Comparison of ENCODE assay signal across 12 cellular contexts in the genomic region with DNA sequence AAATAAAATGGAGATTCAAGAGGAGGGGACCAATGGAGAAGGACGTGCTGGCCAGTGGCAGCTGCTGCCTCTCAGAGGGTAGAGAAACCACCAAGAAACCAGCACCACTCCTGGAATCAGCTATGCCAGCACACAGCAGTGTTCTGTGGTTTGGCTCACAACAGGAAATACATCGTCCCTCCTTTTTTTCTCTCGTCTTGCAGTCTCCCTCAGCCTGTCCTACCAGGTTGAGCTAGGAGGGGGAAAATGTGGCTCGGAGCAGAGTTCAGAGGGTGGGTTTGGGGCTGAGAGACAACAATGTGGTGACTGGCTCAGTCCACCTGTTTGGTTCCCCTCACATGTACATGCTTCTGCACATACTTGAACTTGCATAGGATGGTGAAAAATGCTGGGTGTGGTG. TPM values are rescaled to one million over a fixed set of nuclear protein-coding genes. Genes with fewer than 3 reads are reported as not detected.
DNase-seq lines count a peak whose midpoint lies in the region; ATAC-seq and TF ChIP-seq lines count a peak whose summit lies in the region.
"Had no signal": no experiment of that assay in that cellular context is flagged by ENCODE, and none has a peak within 500 bp of the region (broad histone marks: within the 10 kb centered on the region; RNA-seq: fewer than 3 reads in every experiment).

No MANE protein-coding gene starts in this region.

- no peak overlapping the region for H3K27ac ChIP-seq in mammary epithelial cell (ENCODE audit: insufficient read depth, low read depth, low read length)
- H3K27ac ChIP-seq in breast epithelium = no peak overlapping the region
- H3K27ac ChIP-seq in thymus (ENCODE audit: low read depth) = peak overlapping the region; percentile 64
- H3K27ac ChIP-seq in brain microvascular endothelial cell = no peak overlapping the region
- H3K27ac ChIP-seq: cardiac muscle cell had no signal

- H3K4me2 ChIP-seq in mammary epithelial cell (ENCODE audit: insufficient read depth, low read depth, low read length) = no peak overlapping the region

- no peaks in the 10 kb centered on the region for H3K9me3 ChIP-seq in mammary epithelial cell (replicated peaks; ENCODE audit: insufficient read depth, low read length)
- H3K9me3 ChIP-seq in breast epithelium = no peaks in the 10 kb centered on the region
- no peaks in the 10 kb centered on the region for H3K9me3 ChIP-seq in thymus (ENCODE audit: control insufficient read depth)

- no peaks in the 10 kb centered on the region for H4K20me1 ChIP-seq in mammary epithelial cell (ENCODE audit: insufficient read depth, low read length)

- H2AFZ ChIP-seq in mammary epithelial cell (ENCODE audit: low read depth, low read length) = peak overlapping the region; percentile 44

- TF ChIP-seq CTCF in mammary epithelial cell (conservative IDR thresholded peaks at IDR 0.05 in 1 of 2, IDR thresholded peaks at IDR 0.05 in 1 of 2; ENCODE audit: extremely low read depth in 1 of 2, insufficient read depth in 1 of 2, low read depth in 1 of 2, low read length in 2 of 2) (no peak), breast epithelium (IDR thresholded peaks at IDR 0.05) (no peak), brain microvascular endothelial cell (IDR thresholded peaks at IDR 0.05; ENCODE audit: low read depth, low read length, missing control alignments) (no peak)

- in situ Hi-C loops in mammary epithelial cell (cut with MboI; ENCODE audit: low sequenced_read_pairs in 2 of 2) = no loop called here
- in situ Hi-C loops in brain microvascular endothelial cell (cut with HindIII; ENCODE audit: low pct_ligation_motif_present, low sequenced_read_pairs) = no loop called here

- no peaks in the 10 kb centered on the region for H3K79me2 ChIP-seq in mammary epithelial cell (ENCODE audit: insufficient read depth, low read length)

- no peak overlapping the region for H3K4me3 ChIP-seq in mammary epithelial cell (replicated peaks in 1 of 3; ENCODE audit: insufficient read depth in 1 of 3, low read depth in 2 of 3, low read length in 3 of 3)
- no peak overlapping the region for H3K4me3 ChIP-seq in breast epithelium
- no peak overlapping the region for H3K4me3 ChIP-seq in thymus (ENCODE audit: low read length)
- H3K4me3 ChIP-seq in brain microvascular endothelial cell (ENCODE audit: low read depth, low read length) = no peak overlapping the region
- H3K4me3 ChIP-seq: cardiac muscle cell had no signal

- 41% methylated on average over 4 of the region's 4 CpGs for WGBS in mammary epithelial cell (ENCODE audit: low coverage, missing lambda C conversion rate)
- 3% methylated on average over 4 of the region's 4 CpGs for WGBS in thymus

- CTCF ChIA-PET in mammary epithelial cell (lab: Charles Lee; ENCODE audit: low non-redundant PET) = interaction anchor here (0.6 kb wide), 1 partner anchor 134 kb away, joined by 5 read pairs; no protein-coding TSS in a partner anchor

- H3K27ac Mint-ChIP-seq in activated naive CD8-positive, alpha-beta T cell treated with anti-CD3 and anti-CD28 coated beads, Interleukin-2, amount 50 U/mL, for 24 hours = peak overlapping the region; percentile 74

- peaks cover 34% of the 10 kb centered on the region for H3K4me1 Mint-ChIP-seq in activated naive CD8-positive, alpha-beta T cell treated with anti-CD3 and anti-CD28 coated beads, Interleukin-2, amount 50 U/mL, for 24 hours

- H3K4me1 ChIP-seq in mammary epithelial cell (ENCODE audit: insufficient read depth, low read length) (peaks cover 3% of the 10 kb centered on the region), breast epithelium (no peaks in the 10 kb centered on the region), thymus (ENCODE audit: control insufficient read depth, insufficient read depth, low read length) (peaks cover 2% of the 10 kb centered on the region)

- peaks cover 9% of the 10 kb centered on the region for H3K36me3 ChIP-seq in mammary epithelial cell (ENCODE audit: insufficient read depth, low read length)
- H3K36me3 ChIP-seq in breast epithelium = peaks cover 3% of the 10 kb centered on the region
- peaks cover 26% of the 10 kb centered on the region for H3K36me3 ChIP-seq in thymus (ENCODE audit: control insufficient read depth, insufficient read depth)
- H3K36me3 ChIP-seq in brain microvascular endothelial cell (replicated peaks) = peaks cover 18% of the 10 kb centered on the region

- H3K9me3 Mint-ChIP-seq in activated naive CD8-positive, alpha-beta T cell treated with anti-CD3 and anti-CD28 coated beads, Interleukin-2, amount 50 U/mL, for 24 hours = no peaks in the 10 kb centered on the region
- H3K9me3 Mint-ChIP-seq: H9 had no signal

- no peaks in the 10 kb centered on the region for H3K27me3 Mint-ChIP-seq in activated naive CD8-positive, alpha-beta T cell treated with anti-CD3 and anti-CD28 coated beads, Interleukin-2, amount 50 U/mL, for 24 hours

- no peak for DNase-seq in mammary epithelial cell
- no peak for DNase-seq in breast epithelium (ENCODE audit: low spot score in 2 of 2)
- DNase-seq in RPMI8226 = peak; percentile 88
- no peak for DNase-seq in activated naive CD8-positive, alpha-beta T cell treated with anti-CD3 and anti-CD28 coated beads, Interleukin-2, amount 50 U/mL, for 24 hours
- DNase-seq in pons (ENCODE audit: low spot score) = no peak
- DNase-seq in brain microvascular endothelial cell = no peak
- DNase-seq: H9, midbrain, NCI-H524 treated with DMSO at 0.1 percent for 48 hours had no signal

- H3K4me3 Mint-ChIP-seq in activated naive CD8-positive, alpha-beta T cell treated with anti-CD3 and anti-CD28 coated beads, Interleukin-2, amount 50 U/mL, for 24 hours = no peak overlapping the region
- H3K4me3 Mint-ChIP-seq: H9 had no signal

- no peak overlapping the region for H3K9ac ChIP-seq in mammary epithelial cell (ENCODE audit: insufficient read depth, low read length)

- no peak for TF ChIP-seq POLR2A in breast epithelium (IDR thresholded peaks at IDR 0.05)

- H3K27me3 ChIP-seq in mammary epithelial cell (ENCODE audit: insufficient read depth, low read length) (no peaks in the 10 kb centered on the region), breast epithelium (no peaks in the 10 kb centered on the region), thymus (ENCODE audit: control insufficient read depth, insufficient read depth) (no peaks in the 10 kb centered on the region), brain microvascular endothelial cell (replicated peaks) (no peaks in the 10 kb centered on the region)
- H3K27me3 ChIP-seq: cardiac muscle cell had no signal

- ATAC-seq in activated naive CD8-positive, alpha-beta T cell treated with anti-CD3 and anti-CD28 coated beads, Interleukin-2, amount 50 U/mL, for 24 hours = peak; percentile 63
- no peak for ATAC-seq in HG02973 (IDR thresholded peaks at IDR 0.05; ENCODE audit: unreplicated experiment)

- peaks cover 6% of the 10 kb centered on the region for H3K36me3 Mint-ChIP-seq in activated naive CD8-positive, alpha-beta T cell treated with anti-CD3 and anti-CD28 coated beads, Interleukin-2, amount 50 U/mL, for 24 hours (ENCODE audit: low read depth)

- no TSS peak for BruUV-seq in mammary epithelial cell (replicated peaks; lab: Mats Ljungman, UMichigan)

- dilution Hi-C loops in mammary epithelial cell (cut with HindIII; ENCODE audit: low sequenced_read_pairs) = no loop called here

- intact Hi-C loops in mammary epithelial cell (cut with micrococcal nuclease) (no loop called here), breast epithelium (cut with DNase I; ENCODE audit: low total_unique reads) (no loop called here)

RNA-seq across cellular contexts. Expression of gene SLC16A5, which starts 19.9 kb away (rescaled TPM):
- 1 to 10 TPM; 3.5 to 7.1 TPM for total RNA-seq in mammary epithelial cell
- polyA plus RNA-seq in mammary epithelial cell = 1.6 TPM
- polyA minus RNA-seq in mammary epithelial cell = 1.1 TPM
- total RNA-seq in breast epithelium = 10 to 100 TPM in 2 of 3 donors, 1 to 10 TPM in 1; 9.0 to 19.8 (median 18.4) TPM
- polyA plus RNA-seq in thymus = 5.0 TPM

RNA-seq across cellular contexts. Expression of gene KCTD2, which starts 20.8 kb away (rescaled TPM):
- total RNA-seq in mammary epithelial cell (10 to 100 TPM; 13.7 to 20.5 TPM), breast epithelium (10 to 100 TPM; 23.5 to 28.4 (median 24.6) TPM)
- polyA plus RNA-seq in mammary epithelial cell (16.8 TPM), thymus (20.4 TPM)
- polyA minus RNA-seq in mammary epithelial cell = 26.4 TPM

RNA-seq across cellular contexts. Expression of gene ATP5PD, which starts 21.1 kb away (rescaled TPM):
- total RNA-seq in mammary epithelial cell = 100 to 1,000 TPM; 142 to 269 TPM
- polyA plus RNA-seq in mammary epithelial cell = 382 TPM
- polyA minus RNA-seq in mammary epithelial cell = 123 TPM
- 100 to 1,000 TPM; 190 to 268 (median 222) TPM for total RNA-seq in breast epithelium
- 390 TPM for polyA plus RNA-seq in thymus

RNA-seq across cellular contexts. Expression of gene ARMC7, which starts 41.9 kb away (rescaled TPM):
- total RNA-seq in mammary epithelial cell (1 to 10 TPM; 2.8 to 8.3 TPM), breast epithelium (1 to 10 TPM; 3.4 to 6.7 (median 5.6) TPM)
- polyA plus RNA-seq in mammary epithelial cell (8.6 TPM), thymus (10.0 TPM)
- polyA minus RNA-seq in mammary epithelial cell = 4.9 TPM

RNA-seq across cellular contexts. Expression of gene MRPL58, which starts 55.4 kb away (rescaled TPM):
- total RNA-seq in mammary epithelial cell = 10 to 100 TPM; 22.2 to 43.2 TPM
- polyA plus RNA-seq in mammary epithelial cell = 53.1 TPM
- polyA minus RNA-seq in mammary epithelial cell = 15.8 TPM
- 10 to 100 TPM; 38.6 to 48.6 (median 44.6) TPM for total RNA-seq in breast epithelium
- 40.9 TPM for polyA plus RNA-seq in thymus
